ENCODE assay signal across 8 cellular contexts in the genomic region with DNA sequence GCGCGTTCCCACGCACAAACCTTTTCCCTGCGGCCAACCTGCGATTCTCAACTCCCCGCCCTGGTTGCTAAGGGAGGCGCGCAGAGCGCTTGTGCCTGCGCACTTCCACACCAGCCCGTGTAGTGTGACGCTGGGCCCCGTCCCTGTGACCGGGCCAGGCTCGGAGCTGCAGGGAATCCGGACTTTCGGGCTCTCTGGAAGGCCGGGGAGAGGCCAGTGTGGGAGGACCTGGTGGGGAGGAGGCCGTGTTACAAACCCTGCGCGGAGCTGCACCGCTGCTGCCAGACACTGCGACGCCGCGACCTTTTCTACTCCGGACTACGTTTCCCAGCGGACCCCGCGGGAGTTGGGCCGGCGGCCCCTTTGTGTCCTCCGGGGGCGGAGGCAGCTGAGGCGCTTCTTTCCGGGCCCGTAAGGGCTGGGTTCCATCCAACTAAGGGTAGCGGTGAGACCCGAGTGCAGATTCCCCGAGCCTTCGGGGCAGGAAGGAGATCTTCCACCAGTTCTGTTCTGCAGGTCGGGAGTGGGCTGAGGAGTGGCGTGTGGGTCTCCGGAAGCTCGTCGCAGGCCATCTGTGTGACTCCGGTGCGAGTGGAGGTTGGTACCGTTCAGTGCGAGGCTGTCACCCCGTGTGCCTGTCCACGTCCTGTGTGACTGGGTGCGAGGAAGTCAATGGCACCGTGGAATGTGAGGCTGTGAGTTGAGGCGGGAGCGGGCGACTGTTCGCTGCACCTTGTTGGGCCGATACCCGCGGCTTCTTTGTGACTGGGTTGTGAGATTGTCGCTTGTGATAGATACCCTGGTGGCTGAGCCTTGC. TPM values are rescaled to one million over a fixed set of nuclear protein-coding genes. Genes with fewer than 3 reads are reported as not detected.
DNase-seq lines count a peak whose midpoint lies in the region; ATAC-seq and TF ChIP-seq lines count a peak whose summit lies in the region.

Gene ZNF570, plus strand, starts transcription at position 396 of the 817 bp plus-strand sequence. CDS start 999 bp downstream, outside the sequence.

- ATAC-seq in GM21723 (IDR thresholded peaks at IDR 0.05; ENCODE audit: unreplicated experiment): peak; percentile 58
- peak; percentile 58 to 78 for ATAC-seq in activated naive CD4-positive, alpha-beta T cell treated with anti-CD3 and anti-CD28 coated beads, Interleukin-2, amount 50 U/mL, for 72 hours

- no peak for TF ChIP-seq CTCF in glutamatergic neuron (IDR thresholded peaks at IDR 0.05; ENCODE audit: partially characterized antibody, unreplicated experiment)
- TF ChIP-seq CTCF in osteoblast (IDR thresholded peaks at IDR 0.05; ENCODE audit: extremely low read depth, low read depth, low read length): no peak
- TF ChIP-seq CTCF in testis (IDR thresholded peaks at IDR 0.05): no peak

- H3K9me3 ChIP-seq in MG63 (peaks cover 42% of the 10 kb centered on the region), SK-N-MC (ENCODE audit: low read depth, low read length) (peaks cover 12% of the 10 kb centered on the region; the same call in 1 of the 2 replicates), osteoblast (ENCODE audit: low read depth, low read length) (no peaks in the 10 kb centered on the region), testis (no peaks in the 10 kb centered on the region)

- H3K4me3 ChIP-seq in MG63 (peak within 1 kb of the TSS; percentile 13; the same call in 1 of the 2 replicates), SK-N-MC (peak within 1 kb of the TSS; percentile 94), osteoblast (ENCODE audit: insufficient read depth, low read length) (peak within 1 kb of the TSS; percentile 83), testis (peak within 1 kb of the TSS; percentile 70 to 92)

- H3K36me3 ChIP-seq in MG63 (no peaks in the 10 kb centered on the region; the same call in 1 of the 2 replicates), SK-N-MC (ENCODE audit: insufficient read depth, low read length) (peaks cover 22% of the 10 kb centered on the region), osteoblast (ENCODE audit: insufficient read depth, low read length) (peaks cover 15% of the 10 kb centered on the region), testis (ENCODE audit: low read depth, missing control alignments) (no peaks in the 10 kb centered on the region)

- TF ChIP-seq POLR2A in testis (IDR thresholded peaks at IDR 0.05): no peak

- peak within 1 kb of the TSS; percentile 96 for H2AFZ ChIP-seq in osteoblast (ENCODE audit: low read length)

- H3K9me3 Mint-ChIP-seq in activated naive CD4-positive, alpha-beta T cell treated with anti-CD3 and anti-CD28 coated beads, Interleukin-2, amount 50 U/mL, for 72 hours: peaks cover 8 to 20% of the 10 kb centered on the region in 2 donors
- H3K9me3 Mint-ChIP-seq in glutamatergic neuron (ENCODE audit: unreplicated experiment): peaks cover 26% of the 10 kb centered on the region

- H3K9ac ChIP-seq in SK-N-MC (ENCODE audit: insufficient read length): peak within 1 kb of the TSS; percentile 82

- H3K4me1 ChIP-seq in osteoblast (ENCODE audit: insufficient read depth, low read length) (no peaks in the 10 kb centered on the region), testis (peaks cover 7% of the 10 kb centered on the region)

- no peaks in the 10 kb centered on the region for H4K20me1 ChIP-seq in osteoblast (ENCODE audit: insufficient read depth, low read length)

- intact Hi-C loops in testis (cut with DNase I; ENCODE audit: low total_unique reads): no loop called here

- no peaks in the 10 kb centered on the region for H3K27me3 ChIP-seq in MG63
- H3K27me3 ChIP-seq in osteoblast (ENCODE audit: insufficient read depth, low read length): no peaks in the 10 kb centered on the region
- H3K27me3 ChIP-seq in testis: no peaks in the 10 kb centered on the region

- H3K27me3 Mint-ChIP-seq in glutamatergic neuron (ENCODE audit: unreplicated experiment): peaks cover 10% of the 10 kb centered on the region

- DNase-seq in DMS53 (lab: John Stamatoyannopoulos, UW): peak; percentile 97
- no peak for DNase-seq in MG63
- no peak for DNase-seq in SK-N-MC (ENCODE audit: low read depth, low spot score)
- peak; percentile 75 to 83 for DNase-seq in activated naive CD4-positive, alpha-beta T cell treated with anti-CD3 and anti-CD28 coated beads, Interleukin-2, amount 50 U/mL, for 72 hours (ENCODE audit: low spot score in 2 of 2)
- peak; percentile 93 for DNase-seq in glutamatergic neuron
- peak; percentile 92 for DNase-seq in osteoblast (ENCODE audit: insufficient read length, low spot score, missing footprints)
- peak; percentile 95 for DNase-seq in testis

- H3K79me2 ChIP-seq in osteoblast (ENCODE audit: insufficient read depth, low read length): peaks cover 32% of the 10 kb centered on the region

- peak within 1 kb of the TSS; percentile 97 for H3K4me3 Mint-ChIP-seq in glutamatergic neuron (ENCODE audit: unreplicated experiment)

- H3K36me3 Mint-ChIP-seq in activated naive CD4-positive, alpha-beta T cell treated with anti-CD3 and anti-CD28 coated beads, Interleukin-2, amount 50 U/mL, for 72 hours: peaks cover 43 to 57% of the 10 kb centered on the region in 2 donors
- H3K36me3 Mint-ChIP-seq in glutamatergic neuron (ENCODE audit: unreplicated experiment): peaks cover 27% of the 10 kb centered on the region

- peak within 1 kb of the TSS; percentile 94 to 95 for H3K27ac Mint-ChIP-seq in activated naive CD4-positive, alpha-beta T cell treated with anti-CD3 and anti-CD28 coated beads, Interleukin-2, amount 50 U/mL, for 72 hours
- H3K27ac Mint-ChIP-seq in glutamatergic neuron (ENCODE audit: unreplicated experiment): peak within 1 kb of the TSS; percentile 95

- H3K4me1 Mint-ChIP-seq in glutamatergic neuron (ENCODE audit: low read depth, unreplicated experiment): peaks cover 17% of the 10 kb centered on the region

- 0% methylated on average over 10 to 56 of the region's 63 CpGs for WGBS in testis, 2 donors

- peak within 1 kb of the TSS; percentile 93 for H3K4me2 ChIP-seq in osteoblast (ENCODE audit: insufficient read depth, low read length)

- 0 out of 2 replicates have a peak within 1 kb of the TSS, but pooled peaks have one; percentile 45 for H3K27ac ChIP-seq in SK-N-MC
- H3K27ac ChIP-seq in osteoblast (ENCODE audit: low read depth, low read length): peak within 1 kb of the TSS; percentile 68
- peak within 1 kb of the TSS; percentile 84 to 89 for H3K27ac ChIP-seq in testis

RNA-seq across cellular contexts. Expression of gene ZNF570, which starts in this region (rescaled TPM):
- total RNA-seq in MG63 (2014; rRNA removed; shearing (Covaris generic); ENCODE audit: low replicate concordance): not detected in 2 replicates
- total RNA-seq in activated naive CD4-positive, alpha-beta T cell treated with anti-CD3 and anti-CD28 coated beads, Interleukin-2, amount 50 U/mL, for 72 hours: 1 to 10 TPM; 3.6 to 9.2 TPM
- 14.5 TPM for total RNA-seq in glutamatergic neuron (ENCODE audit: unreplicated experiment)
- total RNA-seq in osteoblast: 6.9 and 12.4 TPM in 2 replicates
- total RNA-seq in testis: 10 to 100 TPM; 14.3 to 14.6 TPM
- polyA plus RNA-seq in testis (ENCODE audit: insufficient read depth, low read depth, low replicate concordance): 7.3 TPM

Comparison
In these comparisons a context has a peak if more than half of its experiments do, and no peak if none do; other contexts are left out.
1. DNase-seq: peak in DMS53 (single experiment), activated naive CD4-positive, alpha-beta T cell treated with anti-CD3 and anti-CD28 coated beads, Interleukin-2, amount 50 U/mL, for 72 hours (2 of 2), glutamatergic neuron (single experiment), osteoblast (single experiment) and testis (single experiment); none in MG63 (single experiment) and SK-N-MC (single experiment).
2. H3K4me3 ChIP-seq: peak in every context shown above with its lines; median percentile 94 in SK-N-MC; 83 in osteoblast; 81 in testis; 13 in MG63.
3. Peak in every context shown above with its lines, with median percentiles within 50 percentile points of each other: H3K27ac ChIP-seq.